Comparison of ENCODE assay signal across 17 cellular contexts in genomic region chr18:58813090-58813489, GRCh38.
"Had no signal": no experiment of that assay in that cellular context is flagged by ENCODE, and none has a peak within 500 bp of the region (broad histone marks: within the 10 kb centered on the region; RNA-seq: fewer than 3 reads in every experiment).

No MANE protein-coding gene starts in this region.

- H3K4me1 Mint-ChIP-seq: activated naive CD8-positive, alpha-beta T cell treated with anti-CD3 and anti-CD28 coated beads for 36 hours; immature natural killer cell had no signal

- H3K27ac Mint-ChIP-seq: activated naive CD8-positive, alpha-beta T cell treated with anti-CD3 and anti-CD28 coated beads for 36 hours; activated T-cell treated with anti-CD3 and anti-CD28 coated beads, Interleukin-2, amount 50 U/mL, for 72 hours; immature natural killer cell; memory B cell; naive thymus-derived CD4-positive, alpha-beta T cell had no signal

- H3K27ac ChIP-seq: body of pancreas, gastroesophageal sphincter, pancreas, vagina had no signal

- H3K27me3 ChIP-seq: body of pancreas, gastroesophageal sphincter, pancreas, sigmoid colon, transverse colon, vagina had no signal

- H3K36me3 Mint-ChIP-seq: activated naive CD8-positive, alpha-beta T cell treated with anti-CD3 and anti-CD28 coated beads for 36 hours; immature natural killer cell; naive thymus-derived CD4-positive, alpha-beta T cell had no signal

- H3K9me3 ChIP-seq: body of pancreas, gastroesophageal sphincter, pancreas, sigmoid colon, transverse colon, vagina had no signal

- ATAC-seq: activated T-cell treated with anti-CD3 and anti-CD28 coated beads, Interleukin-2, amount 50 U/mL, for 72 hours; body of pancreas; gastroesophageal sphincter; naive thymus-derived CD4-positive, alpha-beta T cell; pancreas had no signal

- DNase-seq: activated CD4-positive, alpha-beta T cell treated with anti-CD3 and anti-CD28 coated beads, Interleukin-2, amount 50 U/mL, for 4 hours; activated gamma-delta T cell treated with Interleukin-2 at 50 U/mL for 16 hours; activated naive CD8-positive, alpha-beta T cell treated with anti-CD3 and anti-CD28 coated beads for 36 hours; activated T-cell treated with anti-CD3 and anti-CD28 coated beads, Interleukin-2, amount 50 U/mL, for 72 hours; amniotic stem cell; body of pancreas; central memory CD4-positive, alpha-beta T cell; immature natural killer cell; naive thymus-derived CD4-positive, alpha-beta T cell; pancreas; sigmoid colon; stimulated activated naive B cell treated with anti-CD40 and anti-IgM and Interleukin-4, amounts not matched to agents 10 μg/mL and 1 μg/mL and 100 μg/mL, for 72 hours; transverse colon had no signal

- H3K4me3 ChIP-seq: body of pancreas, coronary artery, gastroesophageal sphincter, pancreas, sigmoid colon, transverse colon, vagina had no signal

- H3K4me1 ChIP-seq: body of pancreas, pancreas, sigmoid colon, vagina had no signal

- H3K9me3 Mint-ChIP-seq: immature natural killer cell had no signal

- H3K36me3 ChIP-seq: gastroesophageal sphincter, pancreas, sigmoid colon, transverse colon, vagina had no signal

- H3K4me3 Mint-ChIP-seq: activated naive CD8-positive, alpha-beta T cell treated with anti-CD3 and anti-CD28 coated beads for 36 hours; activated T-cell treated with anti-CD3 and anti-CD28 coated beads, Interleukin-2, amount 50 U/mL, for 72 hours; immature natural killer cell; memory B cell; naive thymus-derived CD4-positive, alpha-beta T cell; stimulated activated naive B cell treated with anti-CD40 and anti-IgM and Interleukin-4, amounts not matched to agents 10 μg/mL and 1 μg/mL and 100 μg/mL, for 72 hours had no signal
